11 cellular contexts compared by ENCODE assay signal in genomic region chr10:4352566-4352961, GRCh38.
DNase-seq lines count a peak whose midpoint lies in the region; ATAC-seq and TF ChIP-seq lines count a peak whose summit lies in the region.
"Had no signal": no experiment of that assay in that cellular context is flagged by ENCODE, and none has a peak within 500 bp of the region (broad histone marks: within the 10 kb centered on the region; RNA-seq: fewer than 3 reads in every experiment).

No MANE protein-coding gene starts in this region.

- peak overlapping the region in 2 of 5 donors; percentile 19 to 44 for H3K27ac ChIP-seq in stomach

- TF ChIP-seq CTCF in omental fat pad (IDR thresholded peaks at IDR 0.05) (no peak), stomach (IDR thresholded peaks at IDR 0.05) (no peak)

- H3K9me3 ChIP-seq in stomach: no peaks in the 10 kb centered on the region

- peaks cover 0 to 27% (median 15%) of the 10 kb centered on the region in 4 donors for H3K4me1 ChIP-seq in stomach

- intact Hi-C loops in Right ventricle myocardium superior (cut with DNase I): no loop called here
- intact Hi-C loops in stomach (cut with DNase I; ENCODE audit: low total_unique reads): no loop called here

- no peak overlapping the region for H3K4me3 ChIP-seq in stomach

- peak; percentile 33 for DNase-seq in A172 (ENCODE audit: low spot score)
- peak; percentile 83 for DNase-seq in amniotic epithelial cell (ENCODE audit: low read depth)
- peak; percentile 45 for DNase-seq in Right ventricle myocardium superior
- no peak for DNase-seq in omental fat pad (ENCODE audit: low spot score)
- no peak for DNase-seq in stomach
- no peak for DNase-seq in ecto neural progenitor cell (ENCODE audit: low spot score)
- DNase-seq in OCI-M2 (lab: John Stamatoyannopoulos, UW; ENCODE audit: unreplicated experiment): no peak
- DNase-seq: activated T-cell treated with anti-CD3 and anti-CD28 coated beads, Interleukin-2, amount 50 U/mL, for 1 hour; NCI-H345; SHP77 had no signal

- H3K27me3 ChIP-seq in stomach: no peaks in the 10 kb centered on the region

- no peak for TF ChIP-seq POLR2A in stomach (IDR thresholded peaks at IDR 0.05)

- H3K36me3 ChIP-seq in stomach: no peaks in the 10 kb centered on the region

- WGBS in stomach, 5 donors: 23 to 51% (median 33%) methylated on average over 7 of the region's 7 CpGs

- no peak for TF ChIP-seq EP300 in stomach (IDR thresholded peaks at IDR 0.05)

- ATAC-seq in Right ventricle myocardium superior (ENCODE audit: poor library complexity): peak; percentile 86
- peak; percentile 79 for ATAC-seq in omental fat pad (ENCODE audit: low FRiP score)
- no peak for ATAC-seq in GM18868 (IDR thresholded peaks at IDR 0.05; ENCODE audit: unreplicated experiment)

Comparison
In these comparisons a context has a peak if more than half of its experiments do, and no peak if none do; other contexts are left out.
1. DNase-seq: peak in A172 (single experiment), amniotic epithelial cell (single experiment) and Right ventricle myocardium superior (single experiment); none in omental fat pad (single experiment), stomach (single experiment), ecto neural progenitor cell (single experiment) and OCI-M2 (single experiment).